In the genomic region with DNA sequence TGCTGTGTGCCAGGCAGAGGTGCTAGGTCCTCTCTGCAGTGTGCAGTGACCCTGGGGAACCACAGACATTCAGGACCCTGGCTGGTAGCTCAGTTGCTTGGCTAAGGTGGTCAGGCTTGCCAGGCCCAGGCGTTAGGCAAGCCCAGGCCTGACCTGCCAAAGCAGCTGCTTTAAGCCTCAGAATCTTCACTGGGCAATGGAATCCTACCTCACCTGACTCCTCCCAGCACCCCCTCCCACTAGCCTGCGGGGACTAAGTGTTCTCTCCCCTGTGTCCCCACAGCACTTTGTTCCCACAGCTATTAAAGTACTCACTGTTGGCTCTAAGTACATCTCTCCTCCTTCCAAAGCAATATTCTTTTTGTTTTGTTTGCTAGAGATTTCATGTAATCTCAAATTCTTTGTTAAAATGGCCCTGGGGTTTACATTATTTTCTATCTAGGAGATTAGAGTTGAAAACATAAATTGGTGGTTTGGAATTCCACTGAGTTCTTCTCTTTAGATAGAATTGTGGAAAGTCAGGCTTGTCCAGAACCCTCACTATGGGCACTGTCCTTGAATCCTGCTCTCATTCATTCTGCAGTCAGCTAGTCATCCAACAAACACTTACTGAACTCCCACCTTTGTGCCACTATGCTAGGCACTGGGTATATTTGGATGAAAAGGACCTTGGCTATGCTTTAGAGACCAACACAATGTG, we compare ENCODE assay signal across 14 cellular contexts. TPM values are rescaled to one million over a fixed set of nuclear protein-coding genes. Genes with fewer than 3 reads are reported as not detected.
DNase-seq lines count a peak whose midpoint lies in the region; ATAC-seq and TF ChIP-seq lines count a peak whose summit lies in the region.
"Had no signal": no experiment of that assay in that cellular context is flagged by ENCODE, and none has a peak within 500 bp of the region (broad histone marks: within the 10 kb centered on the region; RNA-seq: fewer than 3 reads in every experiment).

No MANE protein-coding gene starts in this region.

- H3K4me3 Mint-ChIP-seq in progenitor cell of endocrine pancreas (ENCODE audit: low read depth): no peak overlapping the region
- H3K4me3 Mint-ChIP-seq in effector memory CD8-positive, alpha-beta T cell: no peak overlapping the region

- CTCF ChIA-PET in HEK293 (lab: Yijun Ruan, JAX): interaction anchor here (0.8 to 1.7 kb wide), 3 partner anchors 15 to 128 kb away, joined by 3 to 4 read pairs (median 3); no protein-coding TSS in a partner anchor

- no peak overlapping the region for H3K4me3 ChIP-seq in HEK293 (ENCODE audit: low read depth, low read length)
- no peak overlapping the region for H3K4me3 ChIP-seq in RWPE2 (ENCODE audit: severe bottlenecking)
- H3K4me3 ChIP-seq in coronary artery: no peak overlapping the region
- H3K4me3 ChIP-seq in HAP-1: no peak overlapping the region
- H3K4me3 ChIP-seq: BLaER1 had no signal

- H3K27me3 Mint-ChIP-seq in progenitor cell of endocrine pancreas: no peaks in the 10 kb centered on the region
- H3K27me3 Mint-ChIP-seq in effector memory CD8-positive, alpha-beta T cell: no peaks in the 10 kb centered on the region

- DNase-seq in RWPE2 (ENCODE audit: low spot score): no peak
- peak; percentile 77 for DNase-seq in left ventricle myocardium superior
- no peak for DNase-seq in progenitor cell of endocrine pancreas (ENCODE audit: low spot score, unreplicated experiment)
- DNase-seq in coronary artery (ENCODE audit: low spot score): no peak
- DNase-seq in effector memory CD8-positive, alpha-beta T cell: no peak
- DNase-seq in HAP-1 (ENCODE audit: low spot score in 2 of 2): no peak
- no peak for DNase-seq in SIG-M5 (lab: John Stamatoyannopoulos, UW)
- DNase-seq: activated CD8-positive, alpha-beta memory T cell treated with anti-CD3 and anti-CD28 coated beads, Interleukin-2, amount 50 U/mL, for 48 hours; GOT3; NCI-H2171 treated with DMSO at 0.1 percent for 48 hours; stimulated activated naive CD4-positive, alpha-beta T cell had no signal

- peak overlapping the region; percentile 5 for H3K27ac Mint-ChIP-seq in progenitor cell of endocrine pancreas
- H3K27ac Mint-ChIP-seq in effector memory CD8-positive, alpha-beta T cell: peak overlapping the region in 1 of 2 donors; percentile 38

- POLR2A ChIA-PET in HEK293 (lab: Yijun Ruan, JAX): interaction anchor here (0.7 kb wide), 1 partner anchor 19 kb away, joined by 3 read pairs; no protein-coding TSS in a partner anchor

- H3K36me3 Mint-ChIP-seq in progenitor cell of endocrine pancreas (ENCODE audit: insufficient read depth): peaks cover 16% of the 10 kb centered on the region
- peaks cover 69% of the 10 kb centered on the region for H3K36me3 Mint-ChIP-seq in effector memory CD8-positive, alpha-beta T cell (ENCODE audit: insufficient read depth)

- intact Hi-C loops in left ventricle myocardium superior (cut with micrococcal nuclease): no loop called here

- H3K27me3 ChIP-seq in RWPE2 (ENCODE audit: insufficient read depth, poor library complexity, severe bottlenecking) (no peaks in the 10 kb centered on the region), HAP-1 (ENCODE audit: low read depth) (no peaks in the 10 kb centered on the region)
- H3K27me3 ChIP-seq: BLaER1 had no signal

- H3K27ac ChIP-seq in HEK293 (ENCODE audit: extremely low read depth, low read depth, low read length): no peak overlapping the region
- no peak overlapping the region for H3K27ac ChIP-seq in RWPE2 (ENCODE audit: poor library complexity, severe bottlenecking)
- H3K27ac ChIP-seq in coronary artery: no peak overlapping the region
- H3K27ac ChIP-seq: BLaER1 had no signal

- no peak for TF ChIP-seq CTCF in HEK293 (tag by site-specific recombination; IDR thresholded peaks at IDR 0.05)
- TF ChIP-seq CTCF in RWPE2 (IDR thresholded peaks at IDR 0.05; ENCODE audit: poor library complexity, severe bottlenecking): no peak
- TF ChIP-seq CTCF in progenitor cell of endocrine pancreas (IDR thresholded peaks at IDR 0.05; ENCODE audit: unreplicated experiment): no peak
- no peak for TF ChIP-seq CTCF in coronary artery (IDR thresholded peaks at IDR 0.05)

- peaks cover 3% of the 10 kb centered on the region for H3K4me1 Mint-ChIP-seq in progenitor cell of endocrine pancreas (ENCODE audit: low read depth)
- H3K4me1 Mint-ChIP-seq in effector memory CD8-positive, alpha-beta T cell (ENCODE audit: low read depth in 2 of 2): peaks cover 14 to 18% of the 10 kb centered on the region in 2 donors

- ATAC-seq in RWPE2 (ENCODE audit: low read depth) (peak; percentile 82), left ventricle myocardium superior (peak; percentile 93)
- no peak for ATAC-seq in effector memory CD8-positive, alpha-beta T cell (replicated peaks)
- ATAC-seq: sciatic nerve had no signal

- H3K4me1 ChIP-seq in HEK293 (ENCODE audit: control insufficient read depth, insufficient read depth, low read length) (peaks cover 6% of the 10 kb centered on the region), RWPE2 (ENCODE audit: insufficient read depth, poor library complexity, severe bottlenecking) (peaks cover 16% of the 10 kb centered on the region), HAP-1 (peaks cover 9% of the 10 kb centered on the region)

- H3K36me3 ChIP-seq in HEK293 (ENCODE audit: control insufficient read depth in 2 of 2, insufficient read depth in 1 of 2, low read length in 2 of 2) (peaks cover 6 to 39% of the 10 kb centered on the region in 2 experiments; a peak in 2 of 3 replicates), RWPE2 (ENCODE audit: low read depth) (peaks cover 35% of the 10 kb centered on the region), HAP-1 (replicated peaks) (peaks cover 16% of the 10 kb centered on the region)

- in situ Hi-C loops in HAP-1 (cut with MboI; ENCODE audit: low sequenced_read_pairs): no loop called here

- H3K9me3 ChIP-seq in HEK293 (ENCODE audit: control insufficient read depth, insufficient read depth, low read depth, low read length): no peaks in the 10 kb centered on the region
- no peaks in the 10 kb centered on the region for H3K9me3 ChIP-seq in RWPE2 (ENCODE audit: severe bottlenecking)
- no peaks in the 10 kb centered on the region for H3K9me3 ChIP-seq in HAP-1
- H3K9me3 ChIP-seq: BLaER1 had no signal

- no peaks in the 10 kb centered on the region for H3K9me3 Mint-ChIP-seq in progenitor cell of endocrine pancreas (ENCODE audit: low read depth)
- H3K9me3 Mint-ChIP-seq in effector memory CD8-positive, alpha-beta T cell: no peaks in the 10 kb centered on the region

TF ChIP-seq in HEK293, 187 proteins besides CTCF, POLR2A, EP300 and RAD21:
- TF ChIP-seq ZNF777 (tag by site-specific recombination; IDR thresholded peaks at IDR 0.05; ENCODE audit: borderline replicate concordance) (no peak), BCL11B (tag by site-specific recombination; IDR thresholded peaks at IDR 0.05; ENCODE audit: low read depth) (no peak), ZFP69B (tag by site-specific recombination; IDR thresholded peaks at IDR 0.05) (no peak), ZIC2 (tag by site-specific recombination; IDR thresholded peaks at IDR 0.05) (peak; percentile 23; the same call in 1 of the 2 replicates)
- TF ChIP-seq, protein P1, sequence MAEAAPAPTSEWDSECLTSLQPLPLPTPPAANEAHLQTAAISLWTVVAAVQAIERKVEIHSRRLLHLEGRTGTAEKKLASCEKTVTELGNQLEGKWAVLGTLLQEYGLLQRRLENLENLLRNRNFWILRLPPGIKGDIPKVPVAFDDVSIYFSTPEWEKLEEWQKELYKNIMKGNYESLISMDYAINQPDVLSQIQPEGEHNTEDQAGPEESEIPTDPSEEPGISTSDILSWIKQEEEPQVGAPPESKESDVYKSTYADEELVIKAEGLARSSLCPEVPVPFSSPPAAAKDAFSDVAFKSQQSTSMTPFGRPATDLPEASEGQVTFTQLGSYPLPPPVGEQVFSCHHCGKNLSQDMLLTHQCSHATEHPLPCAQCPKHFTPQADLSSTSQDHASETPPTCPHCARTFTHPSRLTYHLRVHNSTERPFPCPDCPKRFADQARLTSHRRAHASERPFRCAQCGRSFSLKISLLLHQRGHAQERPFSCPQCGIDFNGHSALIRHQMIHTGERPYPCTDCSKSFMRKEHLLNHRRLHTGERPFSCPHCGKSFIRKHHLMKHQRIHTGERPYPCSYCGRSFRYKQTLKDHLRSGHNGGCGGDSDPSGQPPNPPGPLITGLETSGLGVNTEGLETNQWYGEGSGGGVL (tag by site-specific recombination; IDR thresholded peaks at IDR 0.05): no peak

RNA-seq across cellular contexts. Expression of a gene that starts 44.4 kb away (rescaled TPM):
- total RNA-seq in left ventricle myocardium superior (254 TPM), progenitor cell of endocrine pancreas (73.4 and 83.3 TPM in 2 replicates)
